In the genomic region with DNA sequence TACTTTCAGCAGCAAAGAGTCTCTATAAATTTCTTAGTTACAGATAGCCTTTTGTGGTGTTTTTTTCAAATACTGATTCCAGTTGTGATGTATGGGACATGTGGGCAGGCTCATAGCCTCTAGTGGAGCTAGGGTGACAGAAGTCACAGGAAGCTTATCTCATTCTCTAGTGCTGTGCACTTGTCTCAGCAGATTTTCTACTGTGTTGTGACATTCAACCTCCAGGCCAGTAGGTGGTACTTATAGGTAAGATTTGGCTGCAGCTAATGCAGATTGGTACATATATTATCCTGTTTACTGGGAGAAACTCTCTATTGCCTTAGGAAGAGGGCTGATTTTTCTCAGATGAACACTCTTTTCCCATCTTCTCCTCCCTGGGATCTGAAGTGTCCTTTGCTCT, we compare ENCODE assay signal across 15 cellular contexts.
DNase-seq lines count a peak whose midpoint lies in the region; ATAC-seq and TF ChIP-seq lines count a peak whose summit lies in the region.
"Had no signal": no experiment of that assay in that cellular context is flagged by ENCODE, and none has a peak within 500 bp of the region (broad histone marks: within the 10 kb centered on the region; RNA-seq: fewer than 3 reads in every experiment).

No MANE protein-coding gene starts in this region.

- H3K36me3 Mint-ChIP-seq in GM23338 (ENCODE audit: low read depth) (peaks cover 2% of the 10 kb centered on the region; the same call in 1 of the 3 replicates), endodermal cell (ENCODE audit: low read depth) (no peaks in the 10 kb centered on the region)

- no peaks in the 10 kb centered on the region for H3F3A ChIP-seq in GM23338 (replicated peaks; ENCODE audit: low read depth)

- H3K4me3 Mint-ChIP-seq in GM23338: no peak overlapping the region
- H3K4me3 Mint-ChIP-seq in endodermal cell: no peak overlapping the region
- H3K4me3 Mint-ChIP-seq: B cell; CD4-positive, alpha-beta T cell had no signal

- H3K27ac ChIP-seq in GM23338 (ENCODE audit: low read depth) (no peak overlapping the region), endodermal cell (ENCODE audit: low read depth, low read length) (no peak overlapping the region)

- H3K27me3 ChIP-seq in GM23338 (ENCODE audit: insufficient read depth) (no peaks in the 10 kb centered on the region), endodermal cell (ENCODE audit: control insufficient read depth, insufficient read depth, low read length, poor library complexity, severe bottlenecking) (no peaks in the 10 kb centered on the region)

- no peaks in the 10 kb centered on the region for H4K20me1 ChIP-seq in GM23338 (replicated peaks; ENCODE audit: insufficient read depth)

- H3K9me3 Mint-ChIP-seq in GM23338 (no peaks in the 10 kb centered on the region), endodermal cell (no peaks in the 10 kb centered on the region)
- H3K9me3 Mint-ChIP-seq: CD4-positive, alpha-beta T cell had no signal

- ATAC-seq in GM18502 (IDR thresholded peaks at IDR 0.05; ENCODE audit: poor library complexity, unreplicated experiment) (peak; percentile 71), GM23338 (no peak)

- peaks cover 9% of the 10 kb centered on the region; the same call in 1 of the 3 replicates for H3K4me1 Mint-ChIP-seq in GM23338
- H3K4me1 Mint-ChIP-seq in endodermal cell: no peaks in the 10 kb centered on the region
- H3K4me1 Mint-ChIP-seq: B cell had no signal

- H3K4me1 ChIP-seq in GM23338 (ENCODE audit: insufficient read depth) (no peaks in the 10 kb centered on the region), endodermal cell (ENCODE audit: control insufficient read depth, insufficient read depth, low read length) (no peaks in the 10 kb centered on the region)

- peak; percentile 11 for DNase-seq in GM23338 (ENCODE audit: low spot score)
- peak; percentile 24 for DNase-seq in OCI-M1 (lab: John Stamatoyannopoulos, UW)
- DNase-seq in endodermal cell: no peak
- no peak for DNase-seq in activated CD4-positive, alpha-beta T cell treated with anti-CD3 and anti-CD28 coated beads, Interleukin-2, amount 50 U/mL, for 4 hours
- no peak for DNase-seq in activated CD4-positive, alpha-beta T cell treated with anti-CD3 and anti-CD28 coated beads for 4 hours
- DNase-seq in stimulated activated CD4-positive, alpha-beta T cell treated with anti-CD3 and anti-CD28 coated beads, Interleukin-15, amount 100 ng/mL, for 24 hours: no peak
- DNase-seq: C1 segment of cervical spinal cord; Calu3; CD4-positive, alpha-beta T cell; DMS 273 treated with DMSO at 0.1 percent for 48 hours; DMS79 treated with DMSO at 0.1 percent for 48 hours; EL; H7 had no signal

- no peak overlapping the region for H3K9ac ChIP-seq in endodermal cell (ENCODE audit: extremely low read depth, low read length, poor library complexity, severe bottlenecking)

- H2AFZ ChIP-seq in GM23338: 0 out of 2 replicates have a peak overlapping the region, but pooled peaks have one; percentile 14

- H3K36me3 ChIP-seq in GM23338 (ENCODE audit: insufficient read depth) (no peaks in the 10 kb centered on the region), endodermal cell (ENCODE audit: control insufficient read depth, insufficient read depth, low read length) (no peaks in the 10 kb centered on the region)

- TF ChIP-seq CTCF in GM23338 (conservative IDR thresholded peaks at IDR 0.05; ENCODE audit: low read depth in 2 of 2) (peak in 1 of 2 experiments; percentile 40; a peak in 2 of 4 replicates), endodermal cell (conservative IDR thresholded peaks at IDR 0.05) (peak; percentile 37)

- no peaks in the 10 kb centered on the region for H3K79me2 ChIP-seq in GM23338 (replicated peaks; ENCODE audit: insufficient read depth)

- no peaks in the 10 kb centered on the region for H3K9me2 ChIP-seq in GM23338 (ENCODE audit: insufficient read depth)

- H3K27me3 Mint-ChIP-seq in GM23338 (ENCODE audit: insufficient read depth, low read depth, poor library complexity) (no peaks in the 10 kb centered on the region), endodermal cell (ENCODE audit: insufficient read depth) (no peaks in the 10 kb centered on the region)
- H3K27me3 Mint-ChIP-seq: B cell; CD4-positive, alpha-beta T cell had no signal

- H3K4me2 ChIP-seq in GM23338: no peak overlapping the region

- H3K9me3 ChIP-seq in endodermal cell (ENCODE audit: control insufficient read depth, low read length): no peaks in the 10 kb centered on the region

- no peak overlapping the region for H3K4me3 ChIP-seq in GM23338
- no peak overlapping the region for H3K4me3 ChIP-seq in endodermal cell (ENCODE audit: low read length)

- H3K27ac Mint-ChIP-seq in GM23338: no peak overlapping the region
- no peak overlapping the region for H3K27ac Mint-ChIP-seq in endodermal cell
- H3K27ac Mint-ChIP-seq: B cell; CD4-positive, alpha-beta T cell had no signal

TF ChIP-seq in GM23338, 12 proteins besides CTCF, POLR2A, EP300 and RAD21 (continues in another document):
- no peak for TF ChIP-seq ZNF331 (CRISPR knock-in tag; IDR thresholded peaks at IDR 0.05; ENCODE audit: low read depth)
- TF ChIP-seq, protein P1, sequence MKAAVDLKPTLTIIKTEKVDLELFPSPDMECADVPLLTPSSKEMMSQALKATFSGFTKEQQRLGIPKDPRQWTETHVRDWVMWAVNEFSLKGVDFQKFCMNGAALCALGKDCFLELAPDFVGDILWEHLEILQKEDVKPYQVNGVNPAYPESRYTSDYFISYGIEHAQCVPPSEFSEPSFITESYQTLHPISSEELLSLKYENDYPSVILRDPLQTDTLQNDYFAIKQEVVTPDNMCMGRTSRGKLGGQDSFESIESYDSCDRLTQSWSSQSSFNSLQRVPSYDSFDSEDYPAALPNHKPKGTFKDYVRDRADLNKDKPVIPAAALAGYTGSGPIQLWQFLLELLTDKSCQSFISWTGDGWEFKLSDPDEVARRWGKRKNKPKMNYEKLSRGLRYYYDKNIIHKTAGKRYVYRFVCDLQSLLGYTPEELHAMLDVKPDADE (IDR thresholded peaks at IDR 0.05): no peak
- no peak for TF ChIP-seq CREB1 (CRISPR knock-in tag; IDR thresholded peaks at IDR 0.05; ENCODE audit: low read depth)
- no peak for TF ChIP-seq STAT1 (IDR thresholded peaks at IDR 0.05; ENCODE audit: unreplicated experiment)
- no peak for TF ChIP-seq EZH2 (IDR thresholded peaks at IDR 0.05; ENCODE audit: low read depth, unreplicated experiment)
- no peak for TF ChIP-seq POLR2AphosphoS5 (IDR thresholded peaks at IDR 0.05; ENCODE audit: low read depth)
- TF ChIP-seq REST (IDR thresholded peaks at IDR 0.05; ENCODE audit: unreplicated experiment): no peak
- TF ChIP-seq JUNB (IDR thresholded peaks at IDR 0.05; ENCODE audit: unreplicated experiment): no peak

Comparison
In these comparisons a context has a peak if more than half of its experiments do, and no peak if none do; other contexts are left out.
1. DNase-seq: peak in GM23338 (single experiment) and OCI-M1 (single experiment); none in endodermal cell (single experiment), activated CD4-positive, alpha-beta T cell treated with anti-CD3 and anti-CD28 coated beads, Interleukin-2, amount 50 U/mL, for 4 hours (0 of 2), activated CD4-positive, alpha-beta T cell treated with anti-CD3 and anti-CD28 coated beads for 4 hours (0 of 2) and stimulated activated CD4-positive, alpha-beta T cell treated with anti-CD3 and anti-CD28 coated beads, Interleukin-15, amount 100 ng/mL, for 24 hours (single experiment).